ENCODE assay signal across 24 cellular contexts in genomic region chr9:130408669-130409068, GRCh38. TPM values are rescaled to one million over a fixed set of nuclear protein-coding genes. Genes with fewer than 3 reads are reported as not detected.
DNase-seq lines count a peak whose midpoint lies in the region; ATAC-seq, FAIRE-seq and TF ChIP-seq lines count a peak whose summit lies in the region.
"Had no signal": no experiment of that assay in that cellular context is flagged by ENCODE, and none has a peak within 500 bp of the region (broad histone marks: within the 10 kb centered on the region; RNA-seq: fewer than 3 reads in every experiment).

No MANE protein-coding gene starts in this region.

- no peak overlapping the region for H3K27ac ChIP-seq in cardiac muscle cell
- H3K27ac ChIP-seq in heart right ventricle = no peak overlapping the region
- H3K27ac ChIP-seq in OCI-LY1 (ENCODE audit: low read depth, low read length, poor library complexity, severe bottlenecking) = no peak overlapping the region
- no peak overlapping the region for H3K27ac ChIP-seq in H1 (ENCODE audit: low read depth, low read length)
- H3K27ac ChIP-seq in vagina = no peak overlapping the region
- H3K27ac ChIP-seq: 22Rv1, SJCRH30 had no signal

- POLR2A ChIA-PET in H1 (lab: Charles Lee; ENCODE audit: partially characterized antibody) = interaction anchor here (0.6 to 1.4 kb wide), 2 partner anchors 12 to 16 kb away, joined by 3 read pairs; no protein-coding TSS in a partner anchor

- no peak overlapping the region for H3K56ac ChIP-seq in H1 (replicated peaks; ENCODE audit: insufficient read length, low read depth, low read length)

- H3K4ac ChIP-seq in H1 (replicated peaks; ENCODE audit: insufficient read length, low read depth, low read length) = no peak overlapping the region

- TF ChIP-seq POLR2A in H1 (IDR thresholded peaks at IDR 0.05; ENCODE audit: control extremely low read depth in 1 of 2, low read depth in 2 of 2, low read length in 2 of 2) (no peak), vagina (IDR thresholded peaks at IDR 0.05) (no peak)

- H3K9me2 ChIP-seq in OCI-LY1 (ENCODE audit: low read depth, low read length) = no peaks in the 10 kb centered on the region

- H3K4me1 ChIP-seq in cardiac muscle cell (ENCODE audit: low read depth) (no peaks in the 10 kb centered on the region), heart right ventricle (no peaks in the 10 kb centered on the region), OCI-LY1 (ENCODE audit: insufficient read depth, low read length, severe bottlenecking) (no peaks in the 10 kb centered on the region), H1 (replicated peaks in 1 of 4; ENCODE audit: control insufficient read depth in 3 of 4, insufficient read depth in 4 of 4, low read length in 3 of 4) (no peaks in the 10 kb centered on the region), vagina (peaks cover 10% of the 10 kb centered on the region)

- H2AK5ac ChIP-seq in H1 (ENCODE audit: low read depth, low read length) = no peak overlapping the region

- no peaks in the 10 kb centered on the region for H3K79me2 ChIP-seq in OCI-LY1 (ENCODE audit: insufficient read depth, low read length)
- H3K79me2 ChIP-seq in H1 (ENCODE audit: control insufficient read depth in 1 of 2, insufficient read depth in 2 of 2, low read length in 2 of 2) = no peaks in the 10 kb centered on the region

- no peak overlapping the region for H3K9ac ChIP-seq in OCI-LY1 (ENCODE audit: low read length)
- H3K9ac ChIP-seq in H1 (replicated peaks in 1 of 4; ENCODE audit: extremely low read depth in 1 of 4, low read depth in 3 of 4, low read length in 3 of 4) = no peak overlapping the region
- H3K9ac ChIP-seq: BLaER1 treated with 17β-estradiol and CSF1 and Interleukin-3, amounts not matched to agents 10 nM and 100 nM had no signal

- H4K91ac ChIP-seq in H1 (replicated peaks; ENCODE audit: insufficient read length, low read length) = no peak overlapping the region

- no peak overlapping the region for H3K4me2 ChIP-seq in OCI-LY1 (ENCODE audit: low read length)
- H3K4me2 ChIP-seq in H1 (ENCODE audit: insufficient read depth in 1 of 2, low read depth in 2 of 2, low read length in 2 of 2) = no peak overlapping the region

- no peak overlapping the region for H4K8ac ChIP-seq in H1 (ENCODE audit: extremely low read depth, insufficient read depth, low read length)

- no peak for TF ChIP-seq EP300 in H1 (IDR thresholded peaks at IDR 0.05; ENCODE audit: borderline replicate concordance in 1 of 2, low read depth in 2 of 2, low read length in 2 of 2)

- intact Hi-C loops in heart right ventricle (cut with DNase I) = no loop called here
- intact Hi-C loops in vagina (cut with DNase I) = no loop called here

- peak; percentile 15 to 48; a peak in 2 of 4 replicates for TF ChIP-seq RAD21 in H1 (IDR thresholded peaks at IDR 0.05 in 1 of 2, conservative IDR thresholded peaks at IDR 0.05 in 1 of 2; ENCODE audit: low read depth in 2 of 2, low read length in 2 of 2)

- H3K36me3 ChIP-seq in cardiac muscle cell = no peaks in the 10 kb centered on the region
- H3K36me3 ChIP-seq in heart right ventricle = peaks cover 0 to 46% (median 0%) of the 10 kb centered on the region in 9 donors
- no peaks in the 10 kb centered on the region for H3K36me3 ChIP-seq in OCI-LY1 (ENCODE audit: insufficient read depth, low read length)
- no peaks in the 10 kb centered on the region; a peak in 1 of 8 replicates for H3K36me3 ChIP-seq in H1 (ENCODE audit: control insufficient read depth in 2 of 4, insufficient read depth in 4 of 4, low read length in 3 of 4)
- H3K36me3 ChIP-seq in vagina = no peaks in the 10 kb centered on the region
- H3K36me3 ChIP-seq: BLaER1 treated with 17β-estradiol and CSF1 and Interleukin-3, amounts not matched to agents 10 nM and 100 nM; SJCRH30 had no signal

- CTCF ChIA-PET in H1 (lab: Charles Lee; ENCODE audit: partially characterized antibody) = interaction anchor here (1.6 kb wide), 1 partner anchor 25 kb away, joined by 4 read pairs; no protein-coding TSS in a partner anchor

- WGBS in heart right ventricle, 2 donors = 88 to 91% methylated on average over 9 of the region's 9 CpGs
- WGBS in H1 (ENCODE audit: extremely low coverage in 1 of 2, insufficient coverage in 1 of 2, insufficient read length in 1 of 2, insufficient replicate concordance in 2 of 2, low coverage in 1 of 2, low lambda C conversion rate in 2 of 2, missing lambda C conversion rate in 1 of 2), 2 experiments = 84% methylated on average over 9 of the region's 9 CpGs; no CpG with 5 or more reads in 1 of the 2 experiments

- no peaks in the 10 kb centered on the region for H4K20me1 ChIP-seq in OCI-LY1 (ENCODE audit: insufficient read depth, low read length)
- H4K20me1 ChIP-seq in H1 (replicated peaks in 1 of 2; ENCODE audit: control insufficient read depth in 1 of 2, insufficient read depth in 2 of 2, low read length in 2 of 2) = no peaks in the 10 kb centered on the region

- DNase-seq in cardiac muscle cell (ENCODE audit: low read depth in 1 of 2, low spot score in 1 of 2) (no peak), heart right ventricle (no peak), H1 (ENCODE audit: low read depth in 1 of 2, low spot score in 2 of 2) (no peak), HTR-8/SVneo (ENCODE audit: insufficient read length, low spot score) (no peak), GM13976 (ENCODE audit: low spot score) (no peak), vagina (ENCODE audit: extremely low spot score in 2 of 2) (no peak)
- DNase-seq: CD4-positive, alpha-beta memory T cell; GOT3; KBM-7; MM.1S; NCI-H1092; NCI-H1436 treated with DMSO at 0.1 percent for 48 hours; NCI-H2029; NCI-H2227 treated with DMSO at 0.1 percent for 48 hours; NCI-H510A; NCI-H748 treated with DMSO at 0.1 percent for 48 hours; SJCRH30; T-helper 1 cell had no signal

- FAIRE-seq in H1 (lab: Jason Lieb, UNC) (no peak), HTR-8/SVneo (lab: Jason Lieb, UNC) (no peak)
- FAIRE-seq: G401.6, RCC 7860 had no signal

- in situ Hi-C loops in GM13976 (cut with MboI; ENCODE audit: low sequenced_read_pairs, unreplicated experiment) = no loop called here

- ATAC-seq in heart right ventricle (no peak), GM21423 (IDR thresholded peaks at IDR 0.05; ENCODE audit: unreplicated experiment) (no peak)

- H3K23ac ChIP-seq in H1 (ENCODE audit: insufficient read length) = no peak overlapping the region

- H3K4me3 ChIP-seq in cardiac muscle cell (no peak overlapping the region), heart right ventricle (no peak overlapping the region), OCI-LY1 (ENCODE audit: low read depth, low read length, poor library complexity, severe bottlenecking) (no peak overlapping the region), H1 (ENCODE audit: extremely low read depth in 1 of 4, insufficient read depth in 2 of 4, low read depth in 3 of 4, low read length in 4 of 4) (no peak overlapping the region), vagina (no peak overlapping the region)
- H3K4me3 ChIP-seq: BLaER1 treated with 17β-estradiol and CSF1 and Interleukin-3, amounts not matched to agents 10 nM and 100 nM; SJCRH30 had no signal

- no peak overlapping the region for H2BK5ac ChIP-seq in H1 (ENCODE audit: low read depth, low read length)

- H3K9me3 ChIP-seq in cardiac muscle cell (ENCODE audit: low read depth) = no peaks in the 10 kb centered on the region
- H3K9me3 ChIP-seq in heart right ventricle = no peaks in the 10 kb centered on the region
- no peaks in the 10 kb centered on the region for H3K9me3 ChIP-seq in OCI-LY1 (ENCODE audit: low read length)
- H3K9me3 ChIP-seq in H1 (ENCODE audit: insufficient read depth in 2 of 2, low read depth in 1 of 2, low read length in 1 of 2) = no peaks in the 10 kb centered on the region
- H3K9me3 ChIP-seq in vagina = no peaks in the 10 kb centered on the region
- H3K9me3 ChIP-seq: SJCRH30 had no signal

- no peak overlapping the region for H2BK15ac ChIP-seq in H1 (ENCODE audit: low read length)

- no peak overlapping the region for H4K5ac ChIP-seq in H1 (ENCODE audit: insufficient read length, low read depth, low read length)

- H2BK20ac ChIP-seq in H1 (ENCODE audit: low read length) = no peak overlapping the region

- no peaks in the 10 kb centered on the region for H3K27me3 ChIP-seq in cardiac muscle cell
- no peaks in the 10 kb centered on the region for H3K27me3 ChIP-seq in heart right ventricle
- no peaks in the 10 kb centered on the region; the same call in 1 of the 2 replicates for H3K27me3 ChIP-seq in OCI-LY1 (ENCODE audit: insufficient read depth, low read length)
- H3K27me3 ChIP-seq in H1 (replicated peaks in 1 of 4; ENCODE audit: control insufficient read depth in 3 of 4, extremely low read depth in 1 of 4, insufficient read depth in 3 of 4, low read length in 3 of 4) = no peaks in the 10 kb centered on the region
- no peaks in the 10 kb centered on the region for H3K27me3 ChIP-seq in vagina
- H3K27me3 ChIP-seq: BLaER1 treated with 17β-estradiol and CSF1 and Interleukin-3, amounts not matched to agents 10 nM and 100 nM; SJCRH30 had no signal

- no peaks in the 10 kb centered on the region for H3K23me2 ChIP-seq in H1 (ENCODE audit: low read depth, low read length)

- H2AFZ ChIP-seq in OCI-LY1 (ENCODE audit: low read length) (no peak overlapping the region), H1 (ENCODE audit: low read length) (no peak overlapping the region)

- no peak overlapping the region for H3K14ac ChIP-seq in H1 (ENCODE audit: insufficient read length)

- no peaks in the 10 kb centered on the region for H3K79me1 ChIP-seq in H1 (ENCODE audit: low read depth, low read length)

- H3F3A ChIP-seq in OCI-LY1 (ENCODE audit: insufficient read depth, low read length) = no peaks in the 10 kb centered on the region

- TF ChIP-seq CTCF in cardiac muscle cell (IDR thresholded peaks at IDR 0.05; ENCODE audit: low read depth, low read length) = peak; percentile 11
- TF ChIP-seq CTCF in heart right ventricle (IDR thresholded peaks at IDR 0.05) = no peak
- peak; percentile 6; the same call in 1 of the 2 replicates for TF ChIP-seq CTCF in OCI-LY1 (IDR thresholded peaks at IDR 0.05; ENCODE audit: low read length)
- peak in 2 of 3 experiments; percentile 8 to 34; a peak in 2 of 4 replicates for TF ChIP-seq CTCF in H1 (IDR thresholded peaks at IDR 0.05; ENCODE audit: control extremely low read depth in 1 of 3, insufficient read depth in 1 of 3, low read depth in 1 of 3, low read length in 3 of 3)
- TF ChIP-seq CTCF in GM13976 (IDR thresholded peaks at IDR 0.05; ENCODE audit: borderline replicate concordance, control extremely low read depth, extremely low read depth, insufficient read depth, missing control alignments) = no peak
- no peak for TF ChIP-seq CTCF in vagina (IDR thresholded peaks at IDR 0.05)

- H2BK12ac ChIP-seq in H1 (ENCODE audit: low read depth, low read length) = no peak overlapping the region

- H2BK120ac ChIP-seq in H1 (replicated peaks; ENCODE audit: low read depth, low read length) = no peak overlapping the region

- H3K18ac ChIP-seq in H1 (ENCODE audit: extremely low read depth, low read length) = no peak overlapping the region

RNA-seq across cellular contexts. Expression of gene ASS1, which starts 36.1 kb away (rescaled TPM):
- 83.8 and 89.8 TPM in 2 replicates for total RNA-seq in cardiac muscle cell
- 59.3 and 67.5 TPM in 2 replicates for polyA plus RNA-seq in cardiac muscle cell
- 100 to 1,000 TPM in 1 of 10 donors, 10 to 100 TPM in 9; 27.4 to 116 (median 41.5) TPM for total RNA-seq in heart right ventricle
- polyA plus RNA-seq in heart right ventricle = 100 to 1,000 TPM in 1 of 2 donors, 10 to 100 TPM in 1; 74.9 to 147 TPM
- 108 and 116 TPM in 2 replicates for total RNA-seq in H1 (2021; fragmentation: NEBNext Ultra II Directional; extraction: Animal tissue kit (Norgen Biotek cat#: 25700))
- polyA plus RNA-seq in H1 (2011; rRNA removed) = 296 and 298 TPM in 2 replicates
- polyA plus RNA-seq in H1 (2011; cell fraction: cytosol; rRNA removed) = 326 TPM
- 280 TPM for polyA plus RNA-seq in H1 (2011; cell fraction: nucleus; rRNA removed)
- 240 to 283 TPM (median 268 TPM) in 4 replicates for polyA plus RNA-seq in H1 (2012, experiment 1 of 2)
- polyA plus RNA-seq in H1 (2012, experiment 2 of 2) = 287 TPM
- 64.1 TPM for polyA plus RNA-seq in H1 (2013, experiment 1 of 2)
- polyA plus RNA-seq in H1 (2013, experiment 2 of 2) = 63.0 TPM
- polyA minus RNA-seq in H1 (2011; rRNA and poly(A)+ RNA removed) = 172 and 229 TPM in 2 replicates
- polyA minus RNA-seq in H1 (2011; cell fraction: cytosol; rRNA and poly(A)+ RNA removed) = 85.1 TPM
- polyA minus RNA-seq in H1 (2011; cell fraction: nucleus; rRNA and poly(A)+ RNA removed) = 55.6 TPM
- 84.0 TPM for total RNA-seq in vagina
- total RNA-seq: CD4-positive, alpha-beta memory T cell had no signal
- polyA plus RNA-seq: CD4-positive, alpha-beta memory T cell had no signal

Comparison
In these comparisons a context has a peak if more than half of its experiments do, and no peak if none do; other contexts are left out.
1. CTCF ChIP-seq: peak in cardiac muscle cell (single experiment), OCI-LY1 (single experiment) and H1 (2 of 3); none in heart right ventricle (0 of 9), GM13976 (single experiment) and vagina (0 of 3).